In genomic region chr3:141087071-141087824, GRCh38 we compare ENCODE assay signal across 1 cellular context.
TF ChIP-seq lines count a peak whose summit lies in the region.

No MANE protein-coding gene starts in this region.

TF ChIP-seq in GM12878, 131 proteins besides CTCF, POLR2A, EP300 and RAD21:
- TF ChIP-seq GABPA (IDR thresholded peaks at IDR 0.05; ENCODE audit: low read depth) (no peak), ZSCAN29 (IDR thresholded peaks at IDR 0.05) (no peak)
